22 cellular contexts compared by ENCODE assay signal in the genomic region with DNA sequence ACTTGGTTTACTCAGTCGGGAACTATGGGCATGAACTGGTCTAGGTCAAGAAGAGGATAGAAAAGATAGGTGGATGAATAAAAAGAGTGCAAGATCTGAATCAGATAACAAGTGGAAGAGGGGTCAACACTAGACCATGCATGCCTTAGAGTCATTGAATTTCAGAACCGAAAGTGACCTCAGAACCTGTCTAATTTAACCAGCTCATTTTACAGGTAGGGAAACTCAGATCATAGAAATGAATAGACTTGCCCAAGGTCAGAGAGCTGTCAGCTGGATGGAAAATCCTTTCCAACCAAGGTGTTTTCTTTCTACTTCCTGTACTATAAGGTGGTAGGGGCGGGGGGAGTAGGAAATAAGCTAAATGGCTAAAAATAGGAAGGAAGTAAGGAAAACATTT.
A peak's percentile ranks its signal among the peaks of the same experiment; 100 is the strongest.
DNase-seq lines count a peak whose midpoint lies in the region; ATAC-seq, FAIRE-seq and TF ChIP-seq lines count a peak whose summit lies in the region.
"Had no signal": no experiment of that assay in that cellular context is flagged by ENCODE, and none has a peak within 500 bp of the region (broad histone marks: within the 10 kb centered on the region; RNA-seq: fewer than 3 reads in every experiment).

No MANE protein-coding gene starts in this region.

- peak overlapping the region; percentile 60; the same call in 1 of the 2 replicates for H2AFZ ChIP-seq in OCI-LY7 (ENCODE audit: low read length)

- no peaks in the 10 kb centered on the region for H3K79me2 ChIP-seq in OCI-LY7 (ENCODE audit: insufficient read depth, low read depth, low read length)

- H3K36me3 ChIP-seq in BLaER1 treated with 17β-estradiol and CSF1 and Interleukin-3, amounts not matched to agents 10 nM and 100 nM = no peaks in the 10 kb centered on the region
- H3K36me3 ChIP-seq in OCI-LY7 (ENCODE audit: insufficient read depth, low read length) (no peaks in the 10 kb centered on the region), MG63 (no peaks in the 10 kb centered on the region), pancreas (no peaks in the 10 kb centered on the region)

- H3K4me3 ChIP-seq in BLaER1 treated with 17β-estradiol and CSF1 and Interleukin-3, amounts not matched to agents 10 nM and 100 nM = no peak overlapping the region
- H3K4me3 ChIP-seq in OCI-LY7 (ENCODE audit: low read depth, low read length, poor library complexity, severe bottlenecking) (no peak overlapping the region), MG63 (no peak overlapping the region), pancreas (no peak overlapping the region)

- no peak overlapping the region for H3K9ac ChIP-seq in BLaER1 treated with 17β-estradiol and CSF1 and Interleukin-3, amounts not matched to agents 10 nM and 100 nM
- H3K9ac ChIP-seq: SK-N-SH had no signal

- intact Hi-C loops in OCI-LY7 (cut with micrococcal nuclease; ENCODE audit: unreplicated experiment) (no loop called here), pancreas (cut with DNase I) (no loop called here)

- POLR2A ChIA-PET in OCI-LY7 (lab: Charles Lee) = interaction anchor here (0.6 to 1.0 kb wide), 6 partner anchors 18 to 451 kb away, joined by 3 to 4 read pairs (median 3); no protein-coding TSS in a partner anchor

- BruUV-seq in OCI-LY7 (replicated peaks; lab: Mats Ljungman, UMichigan) = no TSS peak

- H3K4me1 ChIP-seq in BLaER1 treated with 17β-estradiol and CSF1 and Interleukin-3, amounts not matched to agents 10 nM and 100 nM = peaks cover 28 to 91% (median 38%) of the 10 kb centered on the region in 10 experiments; a peak in 17 of 20 replicates
- peaks cover 29% of the 10 kb centered on the region for H3K4me1 ChIP-seq in OCI-LY7 (ENCODE audit: insufficient read depth, low read length, poor library complexity, severe bottlenecking)
- peaks cover 0 to 3% (median 0%) of the 10 kb centered on the region in 3 donors for H3K4me1 ChIP-seq in pancreas

- 64 to 69% methylated on average over 3 of the region's 3 CpGs for WGBS in pancreas, 2 donors

- TF ChIP-seq CTCF in OCI-LY7 (conservative IDR thresholded peaks at IDR 0.05; ENCODE audit: low read length) (no peak), pancreas (IDR thresholded peaks at IDR 0.05) (no peak), GM20000 (IDR thresholded peaks at IDR 0.05; ENCODE audit: extremely low read depth, missing control alignments) (no peak)

- no peak for DNase-seq in OCI-LY7 (ENCODE audit: low spot score)
- no peak for DNase-seq in MG63
- DNase-seq in pancreas = no peak
- DNase-seq in DMS114 treated with DMSO at 0.1 percent for 48 hours (lab: John Stamatoyannopoulos, UW; ENCODE audit: unreplicated experiment) = no peak
- no peak for DNase-seq in GM20000 (ENCODE audit: low spot score)
- DNase-seq: COR-L47; DMS79; H7; KG1; NCI-H1092 treated with DMSO at 0.1 percent for 48 hours; NCI-H1694; NCI-H345; NCI-H526 treated with DMSO at 0.1 percent for 48 hours; NK-92 treated with Interleukin-12 subunit alpha and Interleukin-12 subunit beta, amount 100 ng/mL, for 24 hours; SK-N-SH; T-helper 1 cell had no signal

- no peak for FAIRE-seq in pancreas (lab: Jason Lieb, UNC)

- H3K4me2 ChIP-seq in BLaER1 treated with 17β-estradiol and CSF1 and Interleukin-3, amounts not matched to agents 10 nM and 100 nM = peak overlapping the region in 10 of 11 experiments; percentile 8 to 75 (median 38); a peak in 15 of 22 replicates
- no peak overlapping the region for H3K4me2 ChIP-seq in OCI-LY7 (ENCODE audit: low read length)
- H3K4me2 ChIP-seq: SK-N-SH had no signal

- H3K9me2 ChIP-seq in OCI-LY7 (ENCODE audit: insufficient read depth, low read length) = no peaks in the 10 kb centered on the region
- H3K9me2 ChIP-seq: SK-N-SH had no signal

- ATAC-seq in GM18867 (IDR thresholded peaks at IDR 0.05; ENCODE audit: unreplicated experiment) (peak; percentile 59), HG02798 (IDR thresholded peaks at IDR 0.05; ENCODE audit: poor library complexity, unreplicated experiment) (peak; percentile 34), pancreas (no peak)
- ATAC-seq: Right ventricle myocardium inferior had no signal

- H3K27ac ChIP-seq in BLaER1 treated with 17β-estradiol and CSF1 and Interleukin-3, amounts not matched to agents 10 nM and 100 nM = peak overlapping the region in 1 of 11 experiments; percentile 24; a peak in 2 of 22 replicates
- H3K27ac ChIP-seq in OCI-LY7 (ENCODE audit: low read depth, low read length, poor library complexity, severe bottlenecking) = no peak overlapping the region
- no peak overlapping the region for H3K27ac ChIP-seq in pancreas
- H3K27ac ChIP-seq: 22Rv1, C4-2B had no signal

- CTCF ChIA-PET in OCI-LY7 (lab: Charles Lee; ENCODE audit: unreplicated experiment) = no interaction called here

- H3K27me3 ChIP-seq in BLaER1 treated with 17β-estradiol and CSF1 and Interleukin-3, amounts not matched to agents 10 nM and 100 nM = no peaks in the 10 kb centered on the region
- no peaks in the 10 kb centered on the region for H3K27me3 ChIP-seq in MG63
- no peaks in the 10 kb centered on the region for H3K27me3 ChIP-seq in pancreas

- H3K9me3 ChIP-seq in BLaER1 treated with 17β-estradiol and CSF1 and Interleukin-3, amounts not matched to agents 10 nM and 100 nM (replicated peaks in 1 of 11) = peaks cover 0 to 9% (median 0%) of the 10 kb centered on the region in 11 experiments; a peak in 1 of 22 replicates
- H3K9me3 ChIP-seq in OCI-LY7 (ENCODE audit: low read length) (no peaks in the 10 kb centered on the region), MG63 (no peaks in the 10 kb centered on the region), pancreas (no peaks in the 10 kb centered on the region)
- H3K9me3 ChIP-seq: SK-N-SH had no signal

- no peaks in the 10 kb centered on the region for H4K20me1 ChIP-seq in BLaER1 treated with 17β-estradiol and CSF1 and Interleukin-3, amounts not matched to agents 10 nM and 100 nM
- no peaks in the 10 kb centered on the region for H4K20me1 ChIP-seq in OCI-LY7 (ENCODE audit: insufficient read depth, low read length)

Comparison
In these comparisons a context has a peak if more than half of its experiments do, and no peak if none do; other contexts are left out.
1. ATAC-seq: peak in GM18867 (single experiment) and HG02798 (single experiment); none in pancreas (0 of 4).